ENCODE assay signal across 1 cellular context in the genomic region with DNA sequence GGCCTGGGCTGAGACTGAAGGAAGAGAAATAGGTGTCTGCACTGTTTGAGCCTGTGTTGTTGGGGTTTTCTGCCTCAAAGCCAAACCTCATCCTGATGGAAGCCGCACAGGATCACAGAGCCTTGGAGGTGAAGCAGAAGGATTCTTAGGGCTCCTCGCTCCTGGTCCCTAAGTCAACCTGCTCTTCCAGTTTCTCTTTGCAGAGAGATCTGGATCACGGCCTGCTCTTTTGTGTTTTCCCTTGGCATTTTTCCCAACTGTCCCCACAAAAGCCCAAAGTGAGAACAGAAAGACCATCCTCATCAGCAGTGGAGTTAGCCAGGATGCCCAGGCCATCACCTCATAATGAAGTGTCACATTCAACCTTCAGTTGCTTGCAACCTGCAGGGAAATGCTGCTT.
TF ChIP-seq lines count a peak whose summit lies in the region.

No MANE protein-coding gene starts in this region.

TF ChIP-seq in H1, 55 proteins besides CTCF, POLR2A, EP300 and RAD21:
- TF ChIP-seq FOSL1 (IDR thresholded peaks at IDR 0.05; ENCODE audit: insufficient read depth, low read depth, low read length): no peak
